8 cellular contexts compared by ENCODE assay signal in genomic region chr1:236065509-236066005, GRCh38. TPM values are rescaled to one million over a fixed set of nuclear protein-coding genes. Genes with fewer than 3 reads are reported as not detected.
A peak's percentile ranks its signal among the peaks of the same experiment; 100 is the strongest.
DNase-seq lines count a peak whose midpoint lies in the region; ATAC-seq and TF ChIP-seq lines count a peak whose summit lies in the region.

No MANE protein-coding gene starts in this region.

- peaks cover 10% of the 10 kb centered on the region for H3F3A ChIP-seq in SK-N-SH (replicated peaks; ENCODE audit: insufficient read depth)

- H2AFZ ChIP-seq in SK-N-SH (ENCODE audit: low read depth): peak overlapping the region; percentile 85

- TF ChIP-seq EP300 in SK-N-SH (IDR thresholded peaks at IDR 0.05; ENCODE audit: borderline replicate concordance in 1 of 2, low read depth in 1 of 2, low read length in 1 of 2): no peak

- POLR2A ChIA-PET in SK-N-SH (lab: Yijun Ruan, JAX): no interaction called here

- H3K9me2 ChIP-seq in SK-N-SH: no peaks in the 10 kb centered on the region

- peaks cover 0 to 8% of the 10 kb centered on the region in 2 experiments; a peak in 1 of 4 replicates for H3K4me1 ChIP-seq in SK-N-SH (ENCODE audit: control insufficient read depth in 1 of 2, insufficient read depth in 2 of 2, low read depth in 1 of 2, low read length in 1 of 2)
- peaks cover 0 to 35% of the 10 kb centered on the region in 2 donors for H3K4me1 ChIP-seq in left lung

- H3K9me3 ChIP-seq in SK-N-SH (no peaks in the 10 kb centered on the region), left lung (peaks cover 0 to 4% of the 10 kb centered on the region in 2 donors)

- no peak overlapping the region for H3K27ac ChIP-seq in SK-N-SH (ENCODE audit: low read depth in 2 of 2, low read length in 1 of 2)
- H3K27ac ChIP-seq in caudate nucleus (ENCODE audit: low read depth, low read length): peak overlapping the region; percentile 63
- H3K27ac ChIP-seq in left lung: peak overlapping the region; percentile 82 to 85
- peak overlapping the region; percentile 40 for H3K27ac ChIP-seq in temporal lobe (ENCODE audit: low read depth, low read length)

- H3K27me3 ChIP-seq in SK-N-SH (ENCODE audit: insufficient read depth) (no peaks in the 10 kb centered on the region), left lung (peaks cover 12 to 47% of the 10 kb centered on the region in 2 donors)

- H3K36me3 ChIP-seq in SK-N-SH (replicated peaks in 1 of 2; ENCODE audit: control insufficient read depth in 1 of 2, insufficient read depth in 2 of 2, low read length in 1 of 2) (peaks cover 0 to 6% of the 10 kb centered on the region in 2 experiments), left lung (no peaks in the 10 kb centered on the region)

- intact Hi-C loops in left lung (cut with DNase I): no loop called here

- TF ChIP-seq CTCF in SK-N-SH (IDR thresholded peaks at IDR 0.05): no peak
- TF ChIP-seq CTCF in left lung (IDR thresholded peaks at IDR 0.05): no peak

- peak overlapping the region; percentile 68 to 69 for H3K4me3 ChIP-seq in SK-N-SH (ENCODE audit: low read depth in 2 of 2, low read length in 1 of 2)
- peak overlapping the region; percentile 65 to 68 for H3K4me3 ChIP-seq in left lung

- ATAC-seq in SK-N-SH treated with all-trans-retinoic acid at 6 μM for 48 hours: no peak
- no peak for ATAC-seq in left lung
- no peak for ATAC-seq in HG02763 (IDR thresholded peaks at IDR 0.05; ENCODE audit: unreplicated experiment)

- CTCF ChIA-PET in SK-N-SH (lab: Yijun Ruan, JAX): interaction anchor here (1.1 kb wide), 1 partner anchor 14 kb away, joined by 3 read pairs; no protein-coding TSS in a partner anchor

- DNase-seq in SK-N-SH (no peak), caudate nucleus (lab: John Stamatoyannopoulos, UW) (no peak), left lung (no peak), AG08395 (ENCODE audit: low spot score) (no peak)
- no peak for DNase-seq in stimulated activated naive CD4-positive, alpha-beta T cell (lab: John Stamatoyannopoulos, UW)

- peak overlapping the region; percentile 81 for H3K4me2 ChIP-seq in SK-N-SH

- WGBS in SK-N-SH (ENCODE audit: low lambda C conversion rate): 86% methylated on average over 16 of the region's 17 CpGs

- no peaks in the 10 kb centered on the region for H4K20me1 ChIP-seq in SK-N-SH (ENCODE audit: insufficient read depth)

- H3K79me2 ChIP-seq in SK-N-SH (ENCODE audit: insufficient read depth): peaks cover 32% of the 10 kb centered on the region

- peak overlapping the region; percentile 78; the same call in 1 of the 2 replicates for H3K9ac ChIP-seq in SK-N-SH

- no peak for TF ChIP-seq RAD21 in SK-N-SH (IDR thresholded peaks at IDR 0.05; ENCODE audit: low read length)

TF ChIP-seq in SK-N-SH, 30 proteins besides CTCF, POLR2A, EP300 and RAD21 (continues in another document):
- no peak for TF ChIP-seq ELF1 (IDR thresholded peaks at IDR 0.05)
- no peak for TF ChIP-seq RCOR1 (IDR thresholded peaks at IDR 0.05; ENCODE audit: low read length)
- no peak for TF ChIP-seq MEF2A (IDR thresholded peaks at IDR 0.05; ENCODE audit: borderline replicate concordance, low read depth)
- TF ChIP-seq, protein P1, sequence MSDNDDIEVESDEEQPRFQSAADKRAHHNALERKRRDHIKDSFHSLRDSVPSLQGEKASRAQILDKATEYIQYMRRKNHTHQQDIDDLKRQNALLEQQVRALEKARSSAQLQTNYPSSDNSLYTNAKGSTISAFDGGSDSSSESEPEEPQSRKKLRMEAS (IDR thresholded peaks at IDR 0.05; ENCODE audit: low read depth): no peak
- TF ChIP-seq, protein P2, sequence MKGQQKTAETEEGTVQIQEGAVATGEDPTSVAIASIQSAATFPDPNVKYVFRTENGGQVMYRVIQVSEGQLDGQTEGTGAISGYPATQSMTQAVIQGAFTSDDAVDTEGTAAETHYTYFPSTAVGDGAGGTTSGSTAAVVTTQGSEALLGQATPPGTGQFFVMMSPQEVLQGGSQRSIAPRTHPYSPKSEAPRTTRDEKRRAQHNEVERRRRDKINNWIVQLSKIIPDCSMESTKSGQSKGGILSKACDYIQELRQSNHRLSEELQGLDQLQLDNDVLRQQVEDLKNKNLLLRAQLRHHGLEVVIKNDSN (IDR thresholded peaks at IDR 0.05; ENCODE audit: borderline replicate concordance, low read depth): no peak
- TF ChIP-seq TEAD4 (IDR thresholded peaks at IDR 0.05; ENCODE audit: borderline replicate concordance, insufficient read depth): no peak
- TF ChIP-seq IRF3 (IDR thresholded peaks at IDR 0.05; ENCODE audit: low read depth, low read length): no peak
- TF ChIP-seq RFX5 (IDR thresholded peaks at IDR 0.05; ENCODE audit: low read length): no peak
- no peak for TF ChIP-seq EZH2phosphoT487 (IDR thresholded peaks at IDR 0.05; ENCODE audit: borderline replicate concordance, low read depth)

TF ChIP-seq in SK-N-SH treated with all-trans-retinoic acid at 6 μM for 48 hours, 23 proteins besides CTCF, POLR2A, EP300 and RAD21 (continues in another document):
- TF ChIP-seq TOX (CRISPR knock-in tag; IDR thresholded peaks at IDR 0.05; ENCODE audit: borderline replicate concordance) (no peak), ZNF565 (CRISPR knock-in tag; conservative IDR thresholded peaks at IDR 0.05; ENCODE audit: low read depth) (no peak), RARB (CRISPR knock-in tag; IDR thresholded peaks at IDR 0.05) (no peak), ZC3H10 (CRISPR knock-in tag; IDR thresholded peaks at IDR 0.05) (no peak), ESRRG (CRISPR knock-in tag; IDR thresholded peaks at IDR 0.05) (no peak), PPARA (CRISPR knock-in tag; IDR thresholded peaks at IDR 0.05; ENCODE audit: borderline replicate concordance) (no peak), OSR1 (CRISPR knock-in tag; IDR thresholded peaks at IDR 0.05) (no peak), TCF4 (CRISPR knock-in tag; IDR thresholded peaks at IDR 0.05; ENCODE audit: borderline replicate concordance) (no peak), ZFP3 (CRISPR knock-in tag; IDR thresholded peaks at IDR 0.05) (no peak)
- TF ChIP-seq, protein P3, sequence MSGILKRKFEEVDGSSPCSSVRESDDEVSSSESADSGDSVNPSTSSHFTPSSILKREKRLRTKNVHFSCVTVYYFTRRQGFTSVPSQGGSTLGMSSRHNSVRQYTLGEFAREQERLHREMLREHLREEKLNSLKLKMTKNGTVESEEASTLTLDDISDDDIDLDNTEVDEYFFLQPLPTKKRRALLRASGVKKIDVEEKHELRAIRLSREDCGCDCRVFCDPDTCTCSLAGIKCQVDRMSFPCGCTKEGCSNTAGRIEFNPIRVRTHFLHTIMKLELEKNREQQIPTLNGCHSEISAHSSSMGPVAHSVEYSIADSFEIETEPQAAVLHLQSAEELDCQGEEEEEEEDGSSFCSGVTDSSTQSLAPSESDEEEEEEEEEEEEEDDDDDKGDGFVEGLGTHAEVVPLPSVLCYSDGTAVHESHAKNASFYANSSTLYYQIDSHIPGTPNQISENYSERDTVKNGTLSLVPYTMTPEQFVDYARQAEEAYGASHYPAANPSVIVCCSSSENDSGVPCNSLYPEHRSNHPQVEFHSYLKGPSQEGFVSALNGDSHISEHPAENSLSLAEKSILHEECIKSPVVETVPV (CRISPR knock-in tag; IDR thresholded peaks at IDR 0.05): no peak
- TF ChIP-seq, protein P4, sequence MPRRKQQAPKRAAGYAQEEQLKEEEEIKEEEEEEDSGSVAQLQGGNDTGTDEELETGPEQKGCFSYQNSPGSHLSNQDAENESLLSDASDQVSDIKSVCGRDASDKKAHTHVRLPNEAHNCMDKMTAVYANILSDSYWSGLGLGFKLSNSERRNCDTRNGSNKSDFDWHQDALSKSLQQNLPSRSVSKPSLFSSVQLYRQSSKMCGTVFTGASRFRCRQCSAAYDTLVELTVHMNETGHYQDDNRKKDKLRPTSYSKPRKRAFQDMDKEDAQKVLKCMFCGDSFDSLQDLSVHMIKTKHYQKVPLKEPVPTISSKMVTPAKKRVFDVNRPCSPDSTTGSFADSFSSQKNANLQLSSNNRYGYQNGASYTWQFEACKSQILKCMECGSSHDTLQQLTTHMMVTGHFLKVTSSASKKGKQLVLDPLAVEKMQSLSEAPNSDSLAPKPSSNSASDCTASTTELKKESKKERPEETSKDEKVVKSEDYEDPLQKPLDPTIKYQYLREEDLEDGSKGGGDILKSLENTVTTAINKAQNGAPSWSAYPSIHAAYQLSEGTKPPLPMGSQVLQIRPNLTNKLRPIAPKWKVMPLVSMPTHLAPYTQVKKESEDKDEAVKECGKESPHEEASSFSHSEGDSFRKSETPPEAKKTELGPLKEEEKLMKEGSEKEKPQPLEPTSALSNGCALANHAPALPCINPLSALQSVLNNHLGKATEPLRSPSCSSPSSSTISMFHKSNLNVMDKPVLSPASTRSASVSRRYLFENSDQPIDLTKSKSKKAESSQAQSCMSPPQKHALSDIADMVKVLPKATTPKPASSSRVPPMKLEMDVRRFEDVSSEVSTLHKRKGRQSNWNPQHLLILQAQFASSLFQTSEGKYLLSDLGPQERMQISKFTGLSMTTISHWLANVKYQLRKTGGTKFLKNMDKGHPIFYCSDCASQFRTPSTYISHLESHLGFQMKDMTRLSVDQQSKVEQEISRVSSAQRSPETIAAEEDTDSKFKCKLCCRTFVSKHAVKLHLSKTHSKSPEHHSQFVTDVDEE (CRISPR knock-in tag; IDR thresholded peaks at IDR 0.05): no peak
- TF ChIP-seq, protein P5, sequence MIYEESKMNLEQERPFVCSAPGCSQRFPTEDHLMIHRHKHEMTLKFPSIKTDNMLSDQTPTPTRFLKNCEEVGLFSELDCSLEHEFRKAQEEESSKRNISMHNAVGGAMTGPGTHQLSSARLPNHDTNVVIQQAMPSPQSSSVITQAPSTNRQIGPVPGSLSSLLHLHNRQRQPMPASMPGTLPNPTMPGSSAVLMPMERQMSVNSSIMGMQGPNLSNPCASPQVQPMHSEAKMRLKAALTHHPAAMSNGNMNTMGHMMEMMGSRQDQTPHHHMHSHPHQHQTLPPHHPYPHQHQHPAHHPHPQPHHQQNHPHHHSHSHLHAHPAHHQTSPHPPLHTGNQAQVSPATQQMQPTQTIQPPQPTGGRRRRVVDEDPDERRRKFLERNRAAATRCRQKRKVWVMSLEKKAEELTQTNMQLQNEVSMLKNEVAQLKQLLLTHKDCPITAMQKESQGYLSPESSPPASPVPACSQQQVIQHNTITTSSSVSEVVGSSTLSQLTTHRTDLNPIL (CRISPR knock-in tag; IDR thresholded peaks at IDR 0.05; ENCODE audit: low read depth): no peak

RNA-seq across cellular contexts. Expression of gene NID1, which starts 0.7 kb away (rescaled TPM):
- polyA plus RNA-seq in SK-N-SH (2012; rRNA removed): 49.3 and 74.3 TPM in 2 replicates
- polyA plus RNA-seq in SK-N-SH (2012; cell fraction: cytosol; rRNA removed): 45.2 and 58.2 TPM in 2 replicates
- polyA plus RNA-seq in SK-N-SH (2012; cell fraction: nucleus; rRNA removed): 49.9 and 56.5 TPM in 2 replicates
- total RNA-seq in left lung (10 to 100 TPM; 55.4 to 77.4 TPM), temporal lobe (24.3 TPM)

Comparison
In these comparisons a context has a peak if more than half of its experiments do, and no peak if none do; other contexts are left out.
1. H3K27ac ChIP-seq: peak in caudate nucleus (single experiment), left lung (2 of 2) and temporal lobe (single experiment); none in SK-N-SH (0 of 2).